Comparison of ENCODE assay signal across 9 cellular contexts in genomic region chr20:20743511-20744169, GRCh38. TPM values are rescaled to one million over a fixed set of nuclear protein-coding genes. Genes with fewer than 3 reads are reported as not detected.
DNase-seq lines count a peak whose midpoint lies in the region; ATAC-seq, FAIRE-seq and TF ChIP-seq lines count a peak whose summit lies in the region.
"Had no signal": no experiment of that assay in that cellular context is flagged by ENCODE, and none has a peak within 500 bp of the region (broad histone marks: within the 10 kb centered on the region; RNA-seq: fewer than 3 reads in every experiment).

No MANE protein-coding gene starts in this region.

- H3K9me3 ChIP-seq in endothelial cell of umbilical vein (replicated peaks; ENCODE audit: control insufficient read depth, insufficient read depth, low read length) (no peaks in the 10 kb centered on the region), mucosa of stomach (ENCODE audit: control insufficient read depth, low read length) (no peaks in the 10 kb centered on the region), Caco-2 (peaks cover 9% of the 10 kb centered on the region)
- H3K9me3 ChIP-seq in CD8-positive, alpha-beta memory T cell (ENCODE audit: low read length): no peaks in the 10 kb centered on the region

- no peaks in the 10 kb centered on the region for H3K27me3 ChIP-seq in endothelial cell of umbilical vein (ENCODE audit: control insufficient read depth in 2 of 2, insufficient read depth in 2 of 2, low read length in 2 of 2)
- H3K27me3 ChIP-seq in mucosa of stomach (ENCODE audit: control insufficient read depth, insufficient read depth, low read length): no peaks in the 10 kb centered on the region
- no peaks in the 10 kb centered on the region for H3K27me3 ChIP-seq in Caco-2 (replicated peaks; ENCODE audit: control insufficient read depth, insufficient read depth, low read length)
- no peaks in the 10 kb centered on the region for H3K27me3 ChIP-seq in CD8-positive, alpha-beta memory T cell (ENCODE audit: insufficient read depth, low read length, poor library complexity, severe bottlenecking)

- H3K4me2 ChIP-seq in endothelial cell of umbilical vein (ENCODE audit: insufficient read depth, low read length): peak overlapping the region; percentile 49

- H3K9me1 ChIP-seq in endothelial cell of umbilical vein (replicated peaks; ENCODE audit: control insufficient read depth, extremely low read depth, insufficient read depth, low read length): no peaks in the 10 kb centered on the region

- H3K36me3 Mint-ChIP-seq in Caco-2 (ENCODE audit: insufficient read depth, unreplicated experiment): no peaks in the 10 kb centered on the region
- H3K36me3 Mint-ChIP-seq in effector memory CD8-positive, alpha-beta T cell (ENCODE audit: insufficient read depth): no peaks in the 10 kb centered on the region
- peaks cover 0 to 2% (median 0%) of the 10 kb centered on the region in 3 donors for H3K36me3 Mint-ChIP-seq in CD8-positive, alpha-beta memory T cell

- peak; percentile 49 for TF ChIP-seq POLR2A in endothelial cell of umbilical vein (IDR thresholded peaks at IDR 0.05; ENCODE audit: low read depth, low read length)

- H3K27ac ChIP-seq in endothelial cell of umbilical vein (ENCODE audit: insufficient read depth, low read depth, low read length): peak overlapping the region; percentile 96
- H3K27ac ChIP-seq in CD8-positive, alpha-beta memory T cell (ENCODE audit: low read depth, low read length): no peak overlapping the region
- H3K27ac ChIP-seq: epithelial cell of prostate had no signal

- BruUV-seq in endothelial cell of umbilical vein (replicated peaks; lab: Mats Ljungman, UMichigan) (TSS peak; percentile 89), Caco-2 (replicated peaks; lab: Mats Ljungman, UMichigan) (no TSS peak)

- peak overlapping the region; percentile 88 for H2AFZ ChIP-seq in endothelial cell of umbilical vein (ENCODE audit: low read depth, low read length)

- POLR2A ChIA-PET in endothelial cell of umbilical vein (lab: Charles Lee) (interaction anchor here (0.5 to 1.7 kb wide), 4 partner anchors 10 to 34 kb away, joined by 3 to 6 read pairs (median 4); no protein-coding TSS in a partner anchor), Caco-2 (lab: Charles Lee) (no interaction called here)
- POLR2A ChIA-PET in CD8-positive, alpha-beta memory T cell (lab: Charles Lee): no interaction called here

- TF ChIP-seq CTCF in endothelial cell of umbilical vein (IDR thresholded peaks at IDR 0.05; ENCODE audit: extremely low read depth in 1 of 2, insufficient read depth in 1 of 2, low read depth in 1 of 2, low read length in 2 of 2) (no peak), Caco-2 (IDR thresholded peaks at IDR 0.05; ENCODE audit: insufficient read depth in 1 of 2, low read depth in 1 of 2, low read length in 1 of 2, severe bottlenecking in 1 of 2, unreplicated experiment in 1 of 2) (no peak)

- DNase-seq in NCI-H69 (lab: John Stamatoyannopoulos, UW): peak; percentile 38
- DNase-seq in endothelial cell of umbilical vein (ENCODE audit: low read depth, low spot score): peak; percentile 97
- no peak for DNase-seq in activated CD8-positive, alpha-beta memory T cell treated with anti-CD3 and anti-CD28 coated beads, Interleukin-2, amount 50 U/mL, for 48 hours
- no peak for DNase-seq in Caco-2
- no peak for DNase-seq in effector memory CD8-positive, alpha-beta T cell
- no peak for DNase-seq in CD8-positive, alpha-beta memory T cell

- H3K4me3 ChIP-seq in endothelial cell of umbilical vein (replicated peaks in 1 of 3; ENCODE audit: insufficient read depth in 1 of 3, low read depth in 1 of 3, low read length in 3 of 3) (peak overlapping the region in 1 of 3 experiments; percentile 7), mucosa of stomach (ENCODE audit: low read length) (no peak overlapping the region), Caco-2 (ENCODE audit: low read depth, low read length) (no peak overlapping the region)
- no peak overlapping the region for H3K4me3 ChIP-seq in CD8-positive, alpha-beta memory T cell (ENCODE audit: low read length)

- H3K36me3 ChIP-seq in endothelial cell of umbilical vein (ENCODE audit: control insufficient read depth in 2 of 2, extremely low read depth in 1 of 2, insufficient read depth in 2 of 2, low read length in 2 of 2) (no peaks in the 10 kb centered on the region), mucosa of stomach (ENCODE audit: control insufficient read depth, insufficient read depth, low read length) (no peaks in the 10 kb centered on the region), Caco-2 (ENCODE audit: control insufficient read depth, insufficient read depth, low read length) (no peaks in the 10 kb centered on the region)
- H3K36me3 ChIP-seq in CD8-positive, alpha-beta memory T cell (ENCODE audit: insufficient read depth, low read length): no peaks in the 10 kb centered on the region

- ATAC-seq in HG02623 (IDR thresholded peaks at IDR 0.05; ENCODE audit: unreplicated experiment): peak; percentile 52
- ATAC-seq in effector memory CD8-positive, alpha-beta T cell (replicated peaks): no peak

- dilution Hi-C loops in endothelial cell of umbilical vein (cut with MboI; ENCODE audit: extremely low pct_ligation_motif_present, low sequenced_read_pairs): no loop called here

- FAIRE-seq in endothelial cell of umbilical vein (lab: Jason Lieb, UNC): peak; percentile 96

- no peak overlapping the region for H3K27ac Mint-ChIP-seq in Caco-2 (ENCODE audit: unreplicated experiment)
- H3K27ac Mint-ChIP-seq in effector memory CD8-positive, alpha-beta T cell: no peak overlapping the region
- H3K27ac Mint-ChIP-seq in CD8-positive, alpha-beta memory T cell: no peak overlapping the region

- CTCF ChIA-PET in endothelial cell of umbilical vein (lab: Charles Lee) (interaction anchor here (1.0 to 2.6 kb wide), 6 partner anchors 13 to 81 kb away, joined by 3 to 11 read pairs (median 6); no protein-coding TSS in a partner anchor), Caco-2 (lab: Charles Lee) (interaction anchor here (0.6 kb wide), 1 partner anchor 9 kb away, joined by 4 read pairs; no protein-coding TSS in a partner anchor)
- CTCF ChIA-PET in CD8-positive, alpha-beta memory T cell (lab: Charles Lee): no interaction called here

- peak overlapping the region; percentile 80 for H3K9ac ChIP-seq in endothelial cell of umbilical vein (replicated peaks; ENCODE audit: extremely low read depth, insufficient read depth, low read length)
- peak overlapping the region; percentile 6 for H3K9ac ChIP-seq in mucosa of stomach (ENCODE audit: low read length)

- intact Hi-C loops in endothelial cell of umbilical vein (cut with micrococcal nuclease) (loop anchor here (1.0 to 5.0 kb wide), 4 partner anchors 9 to 36 kb away; no protein-coding TSS in a partner anchor), Caco-2 (cut with micrococcal nuclease; ENCODE audit: unreplicated experiment) (no loop called here)

- H3K4me1 ChIP-seq in endothelial cell of umbilical vein (ENCODE audit: control insufficient read depth, extremely low read depth, insufficient read depth, low read length): peaks cover 15% of the 10 kb centered on the region
- peaks cover 25% of the 10 kb centered on the region for H3K4me1 ChIP-seq in mucosa of stomach (ENCODE audit: control insufficient read depth, insufficient read depth, low read length)
- no peaks in the 10 kb centered on the region for H3K4me1 ChIP-seq in Caco-2
- no peaks in the 10 kb centered on the region for H3K4me1 ChIP-seq in CD8-positive, alpha-beta memory T cell (ENCODE audit: insufficient read depth, low read length)

- no peaks in the 10 kb centered on the region for H3K79me2 ChIP-seq in endothelial cell of umbilical vein (ENCODE audit: control insufficient read depth, insufficient read depth, low read length)

- peaks cover 2% of the 10 kb centered on the region for H3K9me3 Mint-ChIP-seq in Caco-2 (ENCODE audit: unreplicated experiment)
- peaks cover 0 to 1% of the 10 kb centered on the region in 2 donors for H3K9me3 Mint-ChIP-seq in effector memory CD8-positive, alpha-beta T cell
- H3K9me3 Mint-ChIP-seq in CD8-positive, alpha-beta memory T cell: peaks cover 0 to 2% (median 2%) of the 10 kb centered on the region in 5 donors

- H4K20me1 ChIP-seq in endothelial cell of umbilical vein (replicated peaks; ENCODE audit: control insufficient read depth, extremely low read depth, insufficient read depth, low read length): no peaks in the 10 kb centered on the region

- H3K27me3 Mint-ChIP-seq in Caco-2 (ENCODE audit: insufficient read depth, unreplicated experiment): peaks cover 10% of the 10 kb centered on the region
- H3K27me3 Mint-ChIP-seq in effector memory CD8-positive, alpha-beta T cell: peaks cover 30 to 65% of the 10 kb centered on the region in 2 donors
- H3K27me3 Mint-ChIP-seq in CD8-positive, alpha-beta memory T cell: peaks cover 6 to 38% of the 10 kb centered on the region in 2 donors

- no peak overlapping the region for H3K4me3 Mint-ChIP-seq in Caco-2 (ENCODE audit: unreplicated experiment)
- H3K4me3 Mint-ChIP-seq in effector memory CD8-positive, alpha-beta T cell: no peak overlapping the region
- H3K4me3 Mint-ChIP-seq in CD8-positive, alpha-beta memory T cell: no peak overlapping the region

- no peaks in the 10 kb centered on the region for H3K4me1 Mint-ChIP-seq in Caco-2 (ENCODE audit: low read depth, unreplicated experiment)
- no peaks in the 10 kb centered on the region for H3K4me1 Mint-ChIP-seq in effector memory CD8-positive, alpha-beta T cell (ENCODE audit: low read depth in 2 of 2)
- H3K4me1 Mint-ChIP-seq in CD8-positive, alpha-beta memory T cell: no peaks in the 10 kb centered on the region

TF ChIP-seq in endothelial cell of umbilical vein, 7 proteins besides CTCF, POLR2A, EP300 and RAD21 (continues in another document):
- TF ChIP-seq EZH2 (IDR thresholded peaks at IDR 0.05; ENCODE audit: borderline replicate concordance, low read depth, low read length, severe bottlenecking) (no peak), POLR2AphosphoS5 (IDR thresholded peaks at IDR 0.05; ENCODE audit: insufficient read depth, low read depth, low read length) (peak; percentile 14), GATA2 (IDR thresholded peaks at IDR 0.05; ENCODE audit: insufficient read depth, insufficient read length, low read depth, low read length) (no peak)
- TF ChIP-seq, protein P1, sequence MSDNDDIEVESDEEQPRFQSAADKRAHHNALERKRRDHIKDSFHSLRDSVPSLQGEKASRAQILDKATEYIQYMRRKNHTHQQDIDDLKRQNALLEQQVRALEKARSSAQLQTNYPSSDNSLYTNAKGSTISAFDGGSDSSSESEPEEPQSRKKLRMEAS (IDR thresholded peaks at IDR 0.05; ENCODE audit: insufficient read depth, insufficient read length): no peak

RNA-seq across cellular contexts. Expression of gene RALGAPA2, which starts 31.2 kb away (rescaled TPM):
- total RNA-seq in endothelial cell of umbilical vein (39.7 and 46.8 TPM in 2 replicates), Caco-2 (2022) (17.3 and 19.1 TPM in 2 replicates)
- 8.1 and 10.0 TPM in 2 replicates for polyA plus RNA-seq in endothelial cell of umbilical vein
- 9.7 and 9.9 TPM in 2 replicates for polyA plus RNA-seq in endothelial cell of umbilical vein (2011; cell fraction: cytosol; rRNA removed)
- polyA plus RNA-seq in endothelial cell of umbilical vein (2011; cell fraction: nucleus; rRNA removed): 34.7 and 38.6 TPM in 2 replicates
- 14.3 and 14.9 TPM in 2 replicates for polyA plus RNA-seq in endothelial cell of umbilical vein (2012)
- polyA minus RNA-seq in endothelial cell of umbilical vein: 45.8 and 48.3 TPM in 2 replicates
- 3.3 TPM for polyA minus RNA-seq in endothelial cell of umbilical vein (2011; cell fraction: cytosol; rRNA and poly(A)+ RNA removed)
- polyA minus RNA-seq in endothelial cell of umbilical vein (2011; cell fraction: nucleus; rRNA and poly(A)+ RNA removed): 92.9 and 113 TPM in 2 replicates
- total RNA-seq in CD8-positive, alpha-beta memory T cell: 10 to 100 TPM; 13.4 to 14.5 TPM
- polyA plus RNA-seq in CD8-positive, alpha-beta memory T cell: 7.4 TPM

Comparison
In these comparisons a context has a peak if more than half of its experiments do, and no peak if none do; other contexts are left out.
1. DNase-seq: peak in NCI-H69 (single experiment) and endothelial cell of umbilical vein (single experiment); none in activated CD8-positive, alpha-beta memory T cell treated with anti-CD3 and anti-CD28 coated beads, Interleukin-2, amount 50 U/mL, for 48 hours (single experiment), Caco-2 (0 of 2), effector memory CD8-positive, alpha-beta T cell (0 of 3) and CD8-positive, alpha-beta memory T cell (0 of 5).